Comparison of ENCODE assay signal across 36 cellular contexts in the genomic region with DNA sequence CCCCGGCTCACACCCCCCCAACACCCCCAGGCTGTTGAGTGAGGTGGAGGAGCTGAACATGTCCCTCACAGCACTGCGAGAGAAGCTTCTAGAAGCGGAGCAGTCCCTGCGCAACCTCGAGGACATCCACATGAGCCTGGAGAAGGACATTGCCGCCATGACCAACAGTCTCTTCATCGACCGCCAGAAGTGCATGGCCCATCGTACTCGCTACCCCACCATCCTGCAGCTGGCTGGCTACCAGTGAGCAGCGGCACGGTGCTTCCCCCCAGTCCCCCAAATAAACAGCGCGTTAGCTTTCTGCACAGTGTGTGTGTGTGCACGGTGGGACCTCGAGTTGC. TPM values are rescaled to one million over a fixed set of nuclear protein-coding genes. Genes with fewer than 3 reads are reported as not detected.
"Had no signal": no experiment of that assay in that cellular context is flagged by ENCODE, and none has a peak within 500 bp of the region (broad histone marks: within the 10 kb centered on the region; RNA-seq: fewer than 3 reads in every experiment).

No MANE protein-coding gene starts in this region.

- FAIRE-seq: endometrium, endothelial cell of umbilical vein had no signal

- H3K36me3 ChIP-seq: adrenal gland, cardiac muscle cell, colonic mucosa, esophagus squamous epithelium, gastroesophageal sphincter, heart right ventricle had no signal

- H3K27me3 ChIP-seq: cardiac muscle cell had no signal

- H3K27ac ChIP-seq: adrenal gland, body of pancreas, cardiac muscle cell, colonic mucosa, epithelial cell of prostate, esophagus squamous epithelium, gastroesophageal sphincter, heart right ventricle had no signal

- H3K4me1 ChIP-seq: adrenal gland, body of pancreas, colonic mucosa, heart right ventricle had no signal

- H3K4me3 ChIP-seq: adrenal gland, body of pancreas, cardiac muscle cell, colonic mucosa, esophagus squamous epithelium, gastroesophageal sphincter, heart right ventricle had no signal

- H3K9me3 ChIP-seq: adrenal gland, body of pancreas, colonic mucosa, esophagus squamous epithelium, gastroesophageal sphincter, heart right ventricle had no signal

- DNase-seq: activated CD4-positive, alpha-beta memory T cell treated with anti-CD3 and anti-CD28 coated beads for 36 hours; activated CD4-positive, alpha-beta T cell treated with anti-CD3 and anti-CD28 coated beads for 36 hours; activated CD4-positive, alpha-beta T cell treated with anti-CD3 and anti-CD28 coated beads, Interleukin-2, amount 10 ng/mL, durations not matched to agents 24 days and 14 days; activated CD4-positive, CD25-positive, alpha-beta regulatory T cell; activated CD4-positive, CD25-positive, alpha-beta regulatory T cell treated with anti-CD3 and anti-CD28 coated beads, Interleukin-2, amount 50 U/mL, for 72 hours; activated CD8-positive, alpha-beta T cell treated with anti-CD3 and anti-CD28 coated beads, Interleukin-2, amount 10 ng/mL, durations not matched to agents 7 days and 5 days; activated effector memory CD4-positive, alpha-beta T cell treated with Interleukin-2 at 50 U/mL for 16 hours; activated gamma-delta T cell treated with Interleukin-2 at 50 U/mL for 16 hours; activated naive CD4-positive, alpha-beta T cell treated with anti-CD3 and anti-CD28 coated beads for 36 hours; activated naive CD8-positive, alpha-beta T cell treated with anti-CD3 and anti-CD28 coated beads for 36 hours; activated naive CD8-positive, alpha-beta T cell treated with anti-CD3 and anti-CD28 coated beads, Interleukin-2, amount 50 U/mL, for 24 hours; activated T-cell treated with anti-CD3 and anti-CD28 coated beads, Interleukin-2, amount 50 U/mL, for 4 hours; adrenal gland; amygdala; body of pancreas; central memory CD4-positive, alpha-beta T cell; cerebellar nuclear complex; colonic mucosa; effector CD8-positive, alpha-beta T cell; esophagus squamous epithelium; foreskin melanocyte; heart right ventricle; T-helper 1 cell; T-helper 17 cell had no signal

- ATAC-seq: activated CD4-positive, alpha-beta T cell treated with anti-CD3 and anti-CD28 coated beads for 36 hours; activated CD8-positive, alpha-beta T cell treated with anti-CD3 and anti-CD28 coated beads, Interleukin-2, amount 10 ng/mL, durations not matched to agents 7 days and 5 days; activated naive CD8-positive, alpha-beta T cell treated with anti-CD3 and anti-CD28 coated beads, Interleukin-2, amount 50 U/mL, for 24 hours; activated T-cell treated with anti-CD3 and anti-CD28 coated beads, Interleukin-2, amount 50 U/mL, for 4 hours; activated T-helper 17 cell treated with anti-CD3 and anti-CD28 coated beads, Interleukin-2, amount 50 U/mL, for 72 hours; body of pancreas; gastroesophageal sphincter; heart right ventricle; T-helper 17 cell had no signal

RNA-seq across cellular contexts. Expression of a gene that starts 5.3 kb away (rescaled TPM):
- total RNA-seq: activated CD4-positive, alpha-beta memory T cell treated with anti-CD3 and anti-CD28 coated beads for 36 hours; activated CD4-positive, alpha-beta T cell treated with anti-CD3 and anti-CD28 coated beads for 36 hours; activated CD8-positive, alpha-beta memory T cell treated with anti-CD3 and anti-CD28 coated beads for 36 hours; activated CD8-positive, alpha-beta T cell treated with anti-CD3 and anti-CD28 coated beads, Interleukin-2, amount 10 ng/mL, durations not matched to agents 7 days and 5 days; activated naive CD4-positive, alpha-beta T cell treated with anti-CD3 and anti-CD28 coated beads for 36 hours; activated naive CD8-positive, alpha-beta T cell treated with anti-CD3 and anti-CD28 coated beads for 36 hours; activated T-cell treated with anti-CD3 and anti-CD28 coated beads, Interleukin-2, amount 50 U/mL, for 4 hours; activated T-helper 17 cell treated with anti-CD3 and anti-CD28 coated beads, Interleukin-2, amount 50 U/mL, for 72 hours; aorta; body of pancreas; cardiac muscle cell; colonic mucosa; dermis microvascular lymphatic vessel endothelial cell; endothelial cell of umbilical vein; esophagus squamous epithelium; fibroblast of lung; fibroblast of villous mesenchyme; gastroesophageal sphincter; glomerular endothelial cell; T-helper 17 cell had no signal
- polyA plus RNA-seq: adrenal gland, aorta, cardiac muscle cell, endothelial cell of umbilical vein, fibroblast of lung, heart right ventricle had no signal
